Comparison of ENCODE assay signal across 1 cellular context in genomic region chr12:122094735-122095561, GRCh38.
TF ChIP-seq lines count a peak whose summit lies in the region.

No MANE protein-coding gene starts in this region.

TF ChIP-seq in HCT116, 20 proteins besides CTCF, POLR2A, EP300 and RAD21 (continued from another document):
- TF ChIP-seq CBX3 (IDR thresholded peaks at IDR 0.05; ENCODE audit: low read depth) = no peak
